In genomic region chr4:40719008-40719623, GRCh38 we compare ENCODE assay signal across 8 cellular contexts. TPM values are rescaled to one million over a fixed set of nuclear protein-coding genes. Genes with fewer than 3 reads are reported as not detected.
DNase-seq lines count a peak whose midpoint lies in the region; ATAC-seq and TF ChIP-seq lines count a peak whose summit lies in the region.

No MANE protein-coding gene starts in this region.

- no peaks in the 10 kb centered on the region for H3K27me3 Mint-ChIP-seq in activated T-helper 1 cell treated with anti-CD3 and anti-CD28 coated beads, Interleukin-12 subunit alpha, Interleukin-12 subunit beta, Interleukin-2, Interleukin-4 antibody, amounts not matched to agents 30 ng/mL and 10 ng/mL and 1 ng/mL, durations not matched to agents 14 hours and 24 hours and 36 hours (ENCODE audit: insufficient read depth)

- no peaks in the 10 kb centered on the region for H3K9me3 Mint-ChIP-seq in activated T-helper 1 cell treated with anti-CD3 and anti-CD28 coated beads, Interleukin-12 subunit alpha, Interleukin-12 subunit beta, Interleukin-2, Interleukin-4 antibody, amounts not matched to agents 30 ng/mL and 10 ng/mL and 1 ng/mL, durations not matched to agents 14 hours and 24 hours and 36 hours

- peak overlapping the region; percentile 5 for H3K27ac Mint-ChIP-seq in activated T-helper 1 cell treated with anti-CD3 and anti-CD28 coated beads, Interleukin-12 subunit alpha, Interleukin-12 subunit beta, Interleukin-2, Interleukin-4 antibody, amounts not matched to agents 30 ng/mL and 10 ng/mL and 1 ng/mL, durations not matched to agents 14 hours and 24 hours and 36 hours

- DNase-seq in A673 (ENCODE audit: low spot score), result peak; percentile 50
- DNase-seq in NCI-H146 treated with DMSO at 0.1 percent for 48 hours (lab: John Stamatoyannopoulos, UW; ENCODE audit: unreplicated experiment), result peak; percentile 62
- DNase-seq in activated T-helper 1 cell treated with anti-CD3 and anti-CD28 coated beads, Interleukin-12 subunit alpha, Interleukin-12 subunit beta, Interleukin-2, Interleukin-4 antibody, amounts not matched to agents 30 ng/mL and 10 ng/mL and 1 ng/mL, durations not matched to agents 14 hours and 24 hours and 36 hours (ENCODE audit: low spot score), result no peak
- no peak for DNase-seq in left colon
- no peak for DNase-seq in central memory CD4-positive, alpha-beta T cell

- no peak overlapping the region for H3K4me3 Mint-ChIP-seq in activated T-helper 1 cell treated with anti-CD3 and anti-CD28 coated beads, Interleukin-12 subunit alpha, Interleukin-12 subunit beta, Interleukin-2, Interleukin-4 antibody, amounts not matched to agents 30 ng/mL and 10 ng/mL and 1 ng/mL, durations not matched to agents 14 hours and 24 hours and 36 hours

- H3K9me3 ChIP-seq in A673 (ENCODE audit: low read depth, low read length, poor library complexity, severe bottlenecking), result no peaks in the 10 kb centered on the region

- H3K4me1 ChIP-seq in A673 (ENCODE audit: insufficient read depth, low read length, poor library complexity, severe bottlenecking), result peaks cover 14% of the 10 kb centered on the region

- H3K36me3 Mint-ChIP-seq in activated T-helper 1 cell treated with anti-CD3 and anti-CD28 coated beads, Interleukin-12 subunit alpha, Interleukin-12 subunit beta, Interleukin-2, Interleukin-4 antibody, amounts not matched to agents 30 ng/mL and 10 ng/mL and 1 ng/mL, durations not matched to agents 14 hours and 24 hours and 36 hours (ENCODE audit: low read depth), result no peaks in the 10 kb centered on the region

- H3K4me1 Mint-ChIP-seq in activated T-helper 1 cell treated with anti-CD3 and anti-CD28 coated beads, Interleukin-12 subunit alpha, Interleukin-12 subunit beta, Interleukin-2, Interleukin-4 antibody, amounts not matched to agents 30 ng/mL and 10 ng/mL and 1 ng/mL, durations not matched to agents 14 hours and 24 hours and 36 hours (ENCODE audit: low read depth), result peaks cover 36% of the 10 kb centered on the region

- CTCF ChIA-PET in A673 (lab: Charles Lee), result interaction anchor here (0.6 to 1.0 kb wide), 4 partner anchors 394 to 1250 kb away, joined by 3 to 4 read pairs (median 3); no protein-coding TSS in a partner anchor

- no peaks in the 10 kb centered on the region for H3K27me3 ChIP-seq in A673 (replicated peaks; ENCODE audit: insufficient read depth, low read depth, low read length, poor library complexity)

- intact Hi-C loops in A673 (cut with micrococcal nuclease; ENCODE audit: unreplicated experiment), result no loop called here
- intact Hi-C loops in activated T-helper 1 cell treated with anti-CD3 and anti-CD28 coated beads, Interleukin-12 subunit alpha, Interleukin-12 subunit beta, Interleukin-2, Interleukin-4 antibody, amounts not matched to agents 30 ng/mL and 10 ng/mL and 1 ng/mL, durations not matched to agents 14 hours and 24 hours and 36 hours (cut with micrococcal nuclease), result loop anchor here (1.0 kb wide), 2 partner anchors 168 to 286 kb away; no protein-coding TSS in a partner anchor
- intact Hi-C loops in left colon (cut with DNase I, micrococcal nuclease), result no loop called here

- H3K27ac ChIP-seq in A673 (ENCODE audit: low read depth, low read length, poor library complexity, severe bottlenecking), result no peak overlapping the region

- peak; percentile 63 for TF ChIP-seq CTCF in A673 (conservative IDR thresholded peaks at IDR 0.05; ENCODE audit: low read depth, low read length)
- TF ChIP-seq CTCF in GM12872 (IDR thresholded peaks at IDR 0.05; ENCODE audit: insufficient read depth, low read depth, low read length), result peak; percentile 77

- H3K36me3 ChIP-seq in A673 (ENCODE audit: insufficient read depth, low read length, poor library complexity, severe bottlenecking), result no peaks in the 10 kb centered on the region

- POLR2A ChIA-PET in A673 (lab: Charles Lee; ENCODE audit: low non-redundant PET), result no interaction called here

- no peak overlapping the region for H3K4me3 ChIP-seq in A673 (ENCODE audit: low read depth, low read length, poor library complexity, severe bottlenecking)

- no TSS peak for BruUV-seq in A673 (replicated peaks; lab: Mats Ljungman, UMichigan)

- ATAC-seq in HG02678 (IDR thresholded peaks at IDR 0.05; ENCODE audit: unreplicated experiment), result peak; percentile 74
- peak; percentile 81 for ATAC-seq in left colon
- no peak for ATAC-seq in HG02763 (IDR thresholded peaks at IDR 0.05; ENCODE audit: unreplicated experiment)

RNA-seq across cellular contexts. Expression of gene NSUN7, which starts 30.6 kb away (rescaled TPM):
- total RNA-seq in A673 (2021) (0.90 and 1.1 TPM in 2 replicates), left colon (1 to 10 TPM; 8.6 to 9.9 TPM)
- 0.23 and 0.66 TPM in 2 replicates for total RNA-seq in activated T-helper 1 cell treated with anti-CD3 and anti-CD28 coated beads, Interleukin-12 subunit alpha, Interleukin-12 subunit beta, Interleukin-2, Interleukin-4 antibody, amounts not matched to agents 30 ng/mL and 10 ng/mL and 1 ng/mL, durations not matched to agents 14 hours and 24 hours and 36 hours

Comparison
In these comparisons a context has a peak if more than half of its experiments do, and no peak if none do; other contexts are left out.
1. DNase-seq: peak in A673 (single experiment) and NCI-H146 treated with DMSO at 0.1 percent for 48 hours (single experiment); none in activated T-helper 1 cell treated with anti-CD3 and anti-CD28 coated beads, Interleukin-12 subunit alpha, Interleukin-12 subunit beta, Interleukin-2, Interleukin-4 antibody, amounts not matched to agents 30 ng/mL and 10 ng/mL and 1 ng/mL, durations not matched to agents 14 hours and 24 hours and 36 hours (single experiment), left colon (0 of 2) and central memory CD4-positive, alpha-beta T cell (single experiment).